27 cellular contexts compared by ENCODE assay signal in the genomic region with DNA sequence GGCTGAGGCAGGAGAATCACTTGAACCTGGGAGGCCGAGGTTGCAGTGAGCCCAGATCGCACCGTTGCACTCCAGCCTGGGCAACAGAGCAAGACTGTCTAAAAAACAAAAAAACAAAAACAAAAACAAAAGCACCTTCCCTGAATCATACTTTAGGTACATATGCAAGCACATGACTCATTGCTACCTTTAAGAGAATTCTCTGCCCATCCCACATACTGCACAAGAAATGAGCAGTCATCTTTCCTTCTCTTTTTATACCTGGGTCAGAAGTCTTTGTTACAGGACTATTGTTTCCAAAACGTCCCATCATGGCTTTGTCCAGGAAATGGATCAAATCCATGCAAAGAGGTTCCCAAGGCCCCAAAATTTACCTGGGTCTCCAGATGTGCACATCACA. TPM values are rescaled to one million over a fixed set of nuclear protein-coding genes. Genes with fewer than 3 reads are reported as not detected.
"Had no signal": no experiment of that assay in that cellular context is flagged by ENCODE, and none has a peak within 500 bp of the region (broad histone marks: within the 10 kb centered on the region; RNA-seq: fewer than 3 reads in every experiment).

No MANE protein-coding gene starts in this region.

- H3K36me3 Mint-ChIP-seq: activated CD8-positive, alpha-beta memory T cell treated with anti-CD3 and anti-CD28 coated beads, Interleukin-2, amount 10 ng/mL, durations not matched to agents 7 days and 5 days; activated naive CD4-positive, alpha-beta T cell treated with anti-CD3 and anti-CD28 coated beads, Interleukin-2, amount 50 U/mL, for 72 hours; WTC11 had no signal

- ATAC-seq: activated CD8-positive, alpha-beta memory T cell treated with anti-CD3 and anti-CD28 coated beads, Interleukin-2, amount 10 ng/mL, durations not matched to agents 7 days and 5 days; activated naive CD4-positive, alpha-beta T cell treated with anti-CD3 and anti-CD28 coated beads, Interleukin-2, amount 50 U/mL, for 72 hours; activated naive CD8-positive, alpha-beta T cell treated with anti-CD3 and anti-CD28 coated beads, Interleukin-2, amount 50 U/mL, for 24 hours; body of pancreas; T-helper 17 cell; WTC11 had no signal

- H3K27me3 ChIP-seq: ascending aorta, body of pancreas, cardiac muscle cell had no signal

- H3K27me3 Mint-ChIP-seq: activated T-cell treated with anti-CD3 and anti-CD28 coated beads, Interleukin-2, amount 50 U/mL, for 24 hours had no signal

- H3K4me3 ChIP-seq: ascending aorta, body of pancreas, cardiac muscle cell had no signal

- DNase-seq: activated CD4-positive, alpha-beta T cell treated with anti-CD3 and anti-CD28 coated beads for 48 hours; activated CD4-positive, alpha-beta T cell treated with anti-CD3 and anti-CD28 coated beads, Interleukin-2, amount 50 U/mL, for 4 hours; activated CD4-positive, CD25-positive, alpha-beta regulatory T cell treated with anti-CD3 and anti-CD28 coated beads, Interleukin-2, amount 50 U/mL, for 72 hours; activated CD8-positive, alpha-beta memory T cell treated with anti-CD3 and anti-CD28 coated beads, Interleukin-2, amount 10 ng/mL, durations not matched to agents 7 days and 5 days; activated effector memory CD4-positive, alpha-beta T cell treated with anti-CD3 and anti-CD28 coated beads, Interleukin-2, amount 50 U/mL, for 16 hours; activated naive CD4-positive, alpha-beta T cell treated with Interleukin-2 at 50 U/mL for 16 hours; activated naive CD8-positive, alpha-beta T cell treated with anti-CD3 and anti-CD28 coated beads, Interleukin-2, amount 50 U/mL, for 24 hours; activated T-cell treated with anti-CD3 and anti-CD28 coated beads, Interleukin-2, amount 50 U/mL, for 24 hours; amniotic stem cell; body of pancreas; cerebellar nuclear complex; MM.1S; NCI-H1105; NCI-H1436 treated with DMSO at 0.1 percent for 48 hours; NCI-H187; NCI-H2081; NCI-H510A treated with DMSO at 0.1 percent for 48 hours; NCI-H69; NK-92 treated with Interleukin-12 subunit alpha and Interleukin-12 subunit beta, amount 100 ng/mL, for 24 hours; SIG-M5; T-helper 17 cell; T-helper 9 cell had no signal

- H3K9me3 ChIP-seq: ascending aorta, body of pancreas had no signal

- H3K36me3 ChIP-seq: ascending aorta, cardiac muscle cell had no signal

- H3K27ac ChIP-seq: ascending aorta, body of pancreas, cardiac muscle cell, KMS-11 had no signal

- H3K4me3 Mint-ChIP-seq: activated CD8-positive, alpha-beta memory T cell treated with anti-CD3 and anti-CD28 coated beads, Interleukin-2, amount 10 ng/mL, durations not matched to agents 7 days and 5 days; activated naive CD8-positive, alpha-beta T cell treated with anti-CD3 and anti-CD28 coated beads, Interleukin-2, amount 50 U/mL, for 24 hours; activated T-cell treated with anti-CD3 and anti-CD28 coated beads, Interleukin-2, amount 50 U/mL, for 24 hours; T-helper 17 cell; WTC11 had no signal

- H3K4me1 Mint-ChIP-seq: activated CD8-positive, alpha-beta memory T cell treated with anti-CD3 and anti-CD28 coated beads, Interleukin-2, amount 10 ng/mL, durations not matched to agents 7 days and 5 days; activated naive CD8-positive, alpha-beta T cell treated with anti-CD3 and anti-CD28 coated beads, Interleukin-2, amount 50 U/mL, for 24 hours; T-helper 17 cell had no signal

- H3K27ac Mint-ChIP-seq: activated CD8-positive, alpha-beta memory T cell treated with anti-CD3 and anti-CD28 coated beads, Interleukin-2, amount 10 ng/mL, durations not matched to agents 7 days and 5 days; activated naive CD4-positive, alpha-beta T cell treated with anti-CD3 and anti-CD28 coated beads, Interleukin-2, amount 50 U/mL, for 72 hours; activated naive CD8-positive, alpha-beta T cell treated with anti-CD3 and anti-CD28 coated beads, Interleukin-2, amount 50 U/mL, for 24 hours; activated T-cell treated with anti-CD3 and anti-CD28 coated beads, Interleukin-2, amount 50 U/mL, for 24 hours; T-helper 17 cell; WTC11 had no signal

- H3K9me3 Mint-ChIP-seq: activated naive CD4-positive, alpha-beta T cell treated with anti-CD3 and anti-CD28 coated beads, Interleukin-2, amount 50 U/mL, for 72 hours; activated naive CD8-positive, alpha-beta T cell treated with anti-CD3 and anti-CD28 coated beads, Interleukin-2, amount 50 U/mL, for 24 hours; activated T-cell treated with anti-CD3 and anti-CD28 coated beads, Interleukin-2, amount 50 U/mL, for 24 hours; WTC11 had no signal

- H3K4me1 ChIP-seq: body of pancreas had no signal

RNA-seq across cellular contexts. Expression of a gene that starts 21.5 kb away (rescaled TPM):
- total RNA-seq: activated CD8-positive, alpha-beta memory T cell treated with anti-CD3 and anti-CD28 coated beads, Interleukin-2, amount 10 ng/mL, durations not matched to agents 7 days and 5 days; activated naive CD4-positive, alpha-beta T cell treated with anti-CD3 and anti-CD28 coated beads, Interleukin-2, amount 50 U/mL, for 72 hours; ascending aorta; T-helper 17 cell had no signal

RNA-seq across cellular contexts. Expression of a gene that starts 43.1 kb away (rescaled TPM):
- total RNA-seq: activated CD8-positive, alpha-beta memory T cell treated with anti-CD3 and anti-CD28 coated beads, Interleukin-2, amount 10 ng/mL, durations not matched to agents 7 days and 5 days; activated naive CD4-positive, alpha-beta T cell treated with anti-CD3 and anti-CD28 coated beads, Interleukin-2, amount 50 U/mL, for 72 hours; ascending aorta; T-helper 17 cell; WTC11 had no signal
